In the genomic region with DNA sequence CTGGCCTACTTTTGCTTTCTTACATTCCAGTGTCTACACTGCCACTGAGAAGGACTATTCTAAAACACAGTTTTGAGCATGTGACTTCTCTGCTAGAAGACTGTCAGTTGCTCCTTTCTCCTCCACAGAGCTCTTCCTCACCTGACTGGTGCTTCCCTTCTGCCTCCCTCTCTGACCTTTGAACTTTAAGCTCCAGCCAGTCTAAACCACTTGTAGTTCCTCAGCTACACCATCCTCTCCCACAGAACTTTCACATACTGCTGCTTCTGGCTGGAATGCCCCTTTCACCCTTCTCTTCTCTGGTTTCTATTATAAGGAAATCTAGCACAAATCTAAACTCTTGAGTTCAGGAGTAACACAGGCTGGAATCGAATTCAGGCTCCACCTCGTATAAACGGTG, we compare ENCODE assay signal across 29 cellular contexts. TPM values are rescaled to one million over a fixed set of nuclear protein-coding genes. Genes with fewer than 3 reads are reported as not detected.
DNase-seq lines count a peak whose midpoint lies in the region; ATAC-seq and TF ChIP-seq lines count a peak whose summit lies in the region.
"Had no signal": no experiment of that assay in that cellular context is flagged by ENCODE, and none has a peak within 500 bp of the region (broad histone marks: within the 10 kb centered on the region; RNA-seq: fewer than 3 reads in every experiment).

No MANE protein-coding gene starts in this region.

- intact Hi-C loops in colonic mucosa (cut with DNase I): no loop called here
- intact Hi-C loops in activated CD8-positive, alpha-beta T cell treated with anti-CD3 and anti-CD28 coated beads for 36 hours (cut with micrococcal nuclease): no loop called here

- no peaks in the 10 kb centered on the region for H3K36me3 ChIP-seq in colonic mucosa
- H3K36me3 ChIP-seq: breast epithelium, suprapubic skin had no signal

- no peaks in the 10 kb centered on the region for H3K27me3 ChIP-seq in colonic mucosa
- H3K27me3 ChIP-seq: breast epithelium, heart right ventricle, MG63, suprapubic skin had no signal

- peaks cover 5% of the 10 kb centered on the region for H3K4me1 Mint-ChIP-seq in progenitor cell of endocrine pancreas (ENCODE audit: low read depth)
- H3K4me1 Mint-ChIP-seq in activated CD8-positive, alpha-beta T cell treated with anti-CD3 and anti-CD28 coated beads for 36 hours (ENCODE audit: low read depth): no peaks in the 10 kb centered on the region

- POLR2A ChIA-PET in activated CD8-positive, alpha-beta T cell treated with anti-CD3 and anti-CD28 coated beads for 36 hours (lab: Charles Lee): no interaction called here

- H3K36me3 Mint-ChIP-seq in progenitor cell of endocrine pancreas (ENCODE audit: insufficient read depth): no peaks in the 10 kb centered on the region
- H3K36me3 Mint-ChIP-seq in activated CD8-positive, alpha-beta T cell treated with anti-CD3 and anti-CD28 coated beads for 36 hours (ENCODE audit: low read depth): no peaks in the 10 kb centered on the region

- no peaks in the 10 kb centered on the region for H3K27me3 Mint-ChIP-seq in progenitor cell of endocrine pancreas
- no peaks in the 10 kb centered on the region for H3K27me3 Mint-ChIP-seq in activated CD8-positive, alpha-beta T cell treated with anti-CD3 and anti-CD28 coated beads for 36 hours
- H3K27me3 Mint-ChIP-seq: CD4-positive, alpha-beta T cell; stimulated activated naive B cell treated with anti-CD40 and anti-IgM and Interleukin-4, amounts not matched to agents 10 μg/mL and 1 μg/mL and 100 μg/mL, for 72 hours had no signal

- no peaks in the 10 kb centered on the region for H3K4me1 ChIP-seq in colonic mucosa

- peak overlapping the region; percentile 25 for H3K27ac ChIP-seq in colonic mucosa
- H3K27ac ChIP-seq: 22Rv1, breast epithelium, suprapubic skin had no signal

- no peak overlapping the region for H3K4me3 ChIP-seq in colonic mucosa
- H3K4me3 ChIP-seq: breast epithelium, heart right ventricle, MG63, suprapubic skin had no signal

- peak; percentile 20 for DNase-seq in DMS53 (lab: John Stamatoyannopoulos, UW)
- no peak for DNase-seq in DMS53 treated with DMSO at 0.1 percent for 48 hours (lab: John Stamatoyannopoulos, UW; ENCODE audit: unreplicated experiment)
- DNase-seq in colonic mucosa: peak; percentile 69
- no peak for DNase-seq in progenitor cell of endocrine pancreas (ENCODE audit: low spot score, unreplicated experiment)
- DNase-seq in stimulated activated CD4-positive, alpha-beta T cell treated with anti-CD3 and anti-CD28 coated beads, Interleukin-4, amount 100 ng/mL, for 1 hour: no peak
- DNase-seq in activated CD8-positive, alpha-beta T cell treated with anti-CD3 and anti-CD28 coated beads for 36 hours: no peak
- no peak for DNase-seq in activated CD8-positive, alpha-beta memory T cell treated with anti-CD3 and anti-CD28 coated beads for 24 hours
- DNase-seq: activated CD4-positive, alpha-beta T cell treated with anti-CD3 and anti-CD28 coated beads, Interleukin-2, amount 50 U/mL, for 4 hours; activated CD4-positive, CD25-positive, alpha-beta regulatory T cell; activated CD8-positive, alpha-beta memory T cell treated with anti-CD3 and anti-CD28 coated beads, Interleukin-2, amount 50 U/mL, for 48 hours; activated naive CD4-positive, alpha-beta T cell treated with anti-CD3 and anti-CD28 coated beads, Interleukin-2, amount 50 U/mL, for 16 hours; amniotic stem cell; CD4-positive, alpha-beta T cell; DMS 273 treated with DMSO at 0.1 percent for 48 hours; effector memory CD4-positive, alpha-beta T cell; heart right ventricle; mesenchymal stem cell; MG63; NCI-H1694; NCI-H2171; NCI-H510A treated with DMSO at 0.1 percent for 48 hours; NK-92 treated with Interleukin-12 subunit alpha and Interleukin-12 subunit beta, amount 100 ng/mL, for 24 hours; posterior cingulate gyrus; stimulated activated naive B cell treated with anti-CD40 and anti-IgM and Interleukin-4, amounts not matched to agents 10 μg/mL and 1 μg/mL and 100 μg/mL, for 72 hours had no signal

- ATAC-seq in HG03432 (IDR thresholded peaks at IDR 0.05; ENCODE audit: unreplicated experiment): peak; percentile 60
- no peak for ATAC-seq in activated CD8-positive, alpha-beta T cell treated with anti-CD3 and anti-CD28 coated beads for 36 hours
- ATAC-seq: sciatic nerve had no signal

- CTCF ChIA-PET in activated CD8-positive, alpha-beta T cell treated with anti-CD3 and anti-CD28 coated beads for 36 hours (lab: Charles Lee): interaction anchor here (1.0 to 3.2 kb wide), 3 partner anchors 9 to 29 kb away, joined by 3 to 13 read pairs (median 4); a partner anchor contains a TSS

- no peaks in the 10 kb centered on the region for H3K9me3 Mint-ChIP-seq in progenitor cell of endocrine pancreas (ENCODE audit: low read depth)
- no peaks in the 10 kb centered on the region for H3K9me3 Mint-ChIP-seq in activated CD8-positive, alpha-beta T cell treated with anti-CD3 and anti-CD28 coated beads for 36 hours
- H3K9me3 Mint-ChIP-seq: CD4-positive, alpha-beta T cell; stimulated activated naive B cell treated with anti-CD40 and anti-IgM and Interleukin-4, amounts not matched to agents 10 μg/mL and 1 μg/mL and 100 μg/mL, for 72 hours had no signal

- H3K4me3 Mint-ChIP-seq in progenitor cell of endocrine pancreas (ENCODE audit: low read depth): no peak overlapping the region
- H3K4me3 Mint-ChIP-seq in activated CD8-positive, alpha-beta T cell treated with anti-CD3 and anti-CD28 coated beads for 36 hours: no peak overlapping the region
- H3K4me3 Mint-ChIP-seq: CD4-positive, alpha-beta T cell; stimulated activated naive B cell treated with anti-CD40 and anti-IgM and Interleukin-4, amounts not matched to agents 10 μg/mL and 1 μg/mL and 100 μg/mL, for 72 hours had no signal

- H3K9me3 ChIP-seq in colonic mucosa: no peaks in the 10 kb centered on the region
- H3K9me3 ChIP-seq: breast epithelium, heart right ventricle, MG63, suprapubic skin had no signal

- TF ChIP-seq CTCF in colonic mucosa (IDR thresholded peaks at IDR 0.05): no peak
- TF ChIP-seq CTCF in progenitor cell of endocrine pancreas (IDR thresholded peaks at IDR 0.05; ENCODE audit: unreplicated experiment): no peak
- no peak for TF ChIP-seq CTCF in activated CD8-positive, alpha-beta T cell treated with anti-CD3 and anti-CD28 coated beads for 36 hours (IDR thresholded peaks at IDR 0.05)

- peak overlapping the region; percentile 38 for H3K27ac Mint-ChIP-seq in progenitor cell of endocrine pancreas
- H3K27ac Mint-ChIP-seq in activated CD8-positive, alpha-beta T cell treated with anti-CD3 and anti-CD28 coated beads for 36 hours: no peak overlapping the region
- H3K27ac Mint-ChIP-seq: CD4-positive, alpha-beta T cell; stimulated activated naive B cell treated with anti-CD40 and anti-IgM and Interleukin-4, amounts not matched to agents 10 μg/mL and 1 μg/mL and 100 μg/mL, for 72 hours had no signal

- peak overlapping the region in 1 of 2 donors; percentile 63 for H3K9ac ChIP-seq in colonic mucosa (ENCODE audit: low read depth in 2 of 2, low read length in 2 of 2)

RNA-seq across cellular contexts. Expression of a gene that starts 9.1 kb away (rescaled TPM):
- total RNA-seq in colonic mucosa: 10 to 100 TPM; 36.1 to 42.2 TPM
- total RNA-seq in progenitor cell of endocrine pancreas: 2.1 and 2.5 TPM in 2 replicates
- 1 to 10 TPM; 2.8 to 3.4 TPM for total RNA-seq in activated CD8-positive, alpha-beta T cell treated with anti-CD3 and anti-CD28 coated beads for 36 hours

RNA-seq across cellular contexts. Expression of a gene that starts 48.8 kb away (rescaled TPM):
- total RNA-seq in colonic mucosa (10 to 100 TPM; 36.3 to 58.1 TPM), progenitor cell of endocrine pancreas (38.1 and 45.4 TPM in 2 replicates)
- 10 to 100 TPM; 27.1 to 29.8 TPM for total RNA-seq in activated CD8-positive, alpha-beta T cell treated with anti-CD3 and anti-CD28 coated beads for 36 hours

Comparison
In these comparisons a context has a peak if more than half of its experiments do, and no peak if none do; other contexts are left out.
1. DNase-seq: peak in DMS53 (single experiment) and colonic mucosa (single experiment); none in DMS53 treated with DMSO at 0.1 percent for 48 hours (single experiment), progenitor cell of endocrine pancreas (single experiment), stimulated activated CD4-positive, alpha-beta T cell treated with anti-CD3 and anti-CD28 coated beads, Interleukin-4, amount 100 ng/mL, for 1 hour (single experiment), activated CD8-positive, alpha-beta T cell treated with anti-CD3 and anti-CD28 coated beads for 36 hours (single experiment) and activated CD8-positive, alpha-beta memory T cell treated with anti-CD3 and anti-CD28 coated beads for 24 hours (single experiment).
2. RNA of a gene that starts 9.1 kb away (total RNA-seq): 36.1 to 42.2 TPM in colonic mucosa; 2.8 to 3.4 TPM in activated CD8-positive, alpha-beta T cell treated with anti-CD3 and anti-CD28 coated beads for 36 hours and 2.1 to 2.5 TPM in progenitor cell of endocrine pancreas; every median in the first group is over 4 times any median in the second.